28 cellular contexts compared by ENCODE assay signal in the genomic region with DNA sequence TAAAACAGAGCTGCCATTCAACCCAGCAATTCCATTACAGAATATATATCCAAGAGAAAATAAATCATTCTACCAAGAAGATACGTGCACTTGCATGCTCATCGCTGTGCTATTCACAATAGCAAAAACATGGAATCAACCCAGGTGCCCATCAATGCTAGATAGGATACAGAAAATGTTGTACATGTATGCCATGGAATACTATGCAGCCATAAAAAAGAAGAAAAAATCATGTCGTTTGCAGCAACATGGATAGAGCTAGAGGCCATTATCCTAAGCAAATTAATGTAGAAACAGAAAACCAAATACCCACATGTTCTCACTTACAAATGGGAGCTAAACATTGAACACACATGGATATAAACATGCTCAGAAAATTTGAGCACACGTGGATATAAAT.
"Had no signal": no experiment of that assay in that cellular context is flagged by ENCODE, and none has a peak within 500 bp of the region (broad histone marks: within the 10 kb centered on the region; RNA-seq: fewer than 3 reads in every experiment).

No MANE protein-coding gene starts in this region.

- H3K4me3 ChIP-seq: colonic mucosa, coronary artery, dorsolateral prefrontal cortex, esophagus muscularis mucosa, esophagus squamous epithelium, gastrocnemius medialis, gastroesophageal sphincter, heart left ventricle, heart right ventricle had no signal

- H3K9me3 ChIP-seq: colonic mucosa, esophagus muscularis mucosa, esophagus squamous epithelium, gastrocnemius medialis, gastroesophageal sphincter had no signal

- DNase-seq: colonic mucosa; cortex of kidney; dermis blood vessel endothelial cell; dorsolateral prefrontal cortex; effector CD4-positive, alpha-beta T cell; effector CD8-positive, alpha-beta T cell; effector memory CD4-positive, alpha-beta T cell; effector memory CD8-positive, alpha-beta T cell; endodermal cell; erythroblast; esophagus squamous epithelium; foreskin fibroblast; foreskin keratinocyte; foreskin melanocyte; gastrocnemius medialis; glutamatergic neuron; head of caudate nucleus; heart left ventricle; heart right ventricle had no signal

- H3K27me3 ChIP-seq: colonic mucosa, dorsolateral prefrontal cortex, esophagus muscularis mucosa, esophagus squamous epithelium, foreskin keratinocyte, gastrocnemius medialis, gastroesophageal sphincter, heart left ventricle, heart right ventricle had no signal

- H3K27ac ChIP-seq: colonic mucosa, coronary artery, dorsolateral prefrontal cortex, epithelial cell of prostate, esophagus muscularis mucosa, esophagus squamous epithelium, foreskin keratinocyte, gastrocnemius medialis, gastroesophageal sphincter, heart left ventricle, heart right ventricle had no signal

- H3K4me1 ChIP-seq: colonic mucosa, esophagus squamous epithelium, foreskin keratinocyte, gastroesophageal sphincter had no signal

- FAIRE-seq: colon, endometrium, endothelial cell of umbilical vein, frontal cortex had no signal

- ATAC-seq: effector memory CD8-positive, alpha-beta T cell; esophagus mucosa; foreskin keratinocyte; gastrocnemius medialis; gastroesophageal sphincter; heart left ventricle; heart right ventricle had no signal

- H3K36me3 ChIP-seq: colonic mucosa, esophagus muscularis mucosa, esophagus squamous epithelium, gastrocnemius medialis, gastroesophageal sphincter, heart left ventricle, heart right ventricle had no signal
